16 cellular contexts compared by ENCODE assay signal in genomic region chr2:134229540-134229939, GRCh38. TPM values are rescaled to one million over a fixed set of nuclear protein-coding genes. Genes with fewer than 3 reads are reported as not detected.
A peak's percentile ranks its signal among the peaks of the same experiment; 100 is the strongest.
DNase-seq lines count a peak whose midpoint lies in the region; ATAC-seq and TF ChIP-seq lines count a peak whose summit lies in the region.
"Had no signal": no experiment of that assay in that cellular context is flagged by ENCODE, and none has a peak within 500 bp of the region (broad histone marks: within the 10 kb centered on the region; RNA-seq: fewer than 3 reads in every experiment).

No MANE protein-coding gene starts in this region.

- H4K20me1 ChIP-seq in PC-9 (ENCODE audit: insufficient read depth), result 0 out of 2 replicates have a peak, but pooled peaks cover 3% of the 10 kb centered on the region

- H2AFZ ChIP-seq in PC-9, result no peak overlapping the region
- H2AFZ ChIP-seq: GM23338 had no signal

- no peak for ATAC-seq in CD4-positive, alpha-beta T cell (ENCODE audit: poor library complexity)
- ATAC-seq in activated B cell treated with CpG ODN at 0.5 μM for 24 hours (ENCODE audit: low read depth) (no peak), naive B cell (ENCODE audit: low read depth in 2 of 2) (no peak)
- ATAC-seq: GM23338, HCT116, K562 had no signal

- no peak for TF ChIP-seq CTCF in CD4-positive, alpha-beta T cell (IDR thresholded peaks at IDR 0.05)
- no peak for TF ChIP-seq CTCF in activated B cell treated with CpG ODN at 0.5 μM for 24 hours (IDR thresholded peaks at IDR 0.05)
- no peak for TF ChIP-seq CTCF in PC-9 (conservative IDR thresholded peaks at IDR 0.05)

- no peaks in the 10 kb centered on the region for H3K27me3 Mint-ChIP-seq in activated T-cell treated with anti-CD3 and anti-CD28 coated beads, Interleukin-2, amount 50 U/mL, for 24 hours
- no peaks in the 10 kb centered on the region for H3K27me3 Mint-ChIP-seq in CD4-positive, alpha-beta T cell
- H3K27me3 Mint-ChIP-seq in activated B cell treated with CpG ODN at 0.5 μM for 24 hours, result no peaks in the 10 kb centered on the region
- no peaks in the 10 kb centered on the region for H3K27me3 Mint-ChIP-seq in naive B cell

- H3K4me2 ChIP-seq in PC-9, result no peak overlapping the region
- H3K4me2 ChIP-seq: GM23338 had no signal

- no peak overlapping the region for H3K4me3 ChIP-seq in PC-9
- H3K4me3 ChIP-seq: GM23338, K562 had no signal

- CTCF ChIA-PET in CD4-positive, alpha-beta T cell (lab: Charles Lee), result interaction anchor here (1.0 to 1.6 kb wide), 3 partner anchors 16 to 111 kb away, joined by 3 to 4 read pairs (median 3); partner anchors contain the start of gene MGAT5
- CTCF ChIA-PET in activated B cell treated with CpG ODN at 0.5 μM for 24 hours (lab: Charles Lee) (interaction anchor here (1.2 to 3.1 kb wide), 8 partner anchors 10 to 182 kb away, joined by 3 to 14 read pairs (median 5); no protein-coding TSS in a partner anchor), PC-9 (lab: Charles Lee) (interaction anchor here (0.7 kb wide), 1 partner anchor 21 kb away, joined by 3 read pairs; no protein-coding TSS in a partner anchor)

- H3K4me1 ChIP-seq in PC-9 (replicated peaks; ENCODE audit: insufficient read depth), result peaks cover 32% of the 10 kb centered on the region

- H3K27ac Mint-ChIP-seq in activated T-cell treated with anti-CD3 and anti-CD28 coated beads, Interleukin-2, amount 50 U/mL, for 24 hours, result peak overlapping the region; percentile 44
- H3K27ac Mint-ChIP-seq in CD4-positive, alpha-beta T cell, result peak overlapping the region; percentile 34
- H3K27ac Mint-ChIP-seq in activated B cell treated with CpG ODN at 0.5 μM for 24 hours, result peak overlapping the region; percentile 59
- peak overlapping the region in 5 of 6 donors; percentile 41 to 92 (median 78) for H3K27ac Mint-ChIP-seq in naive B cell
- H3K27ac Mint-ChIP-seq: GM23338 had no signal

- peaks cover 11% of the 10 kb centered on the region for H3K9me3 ChIP-seq in CD4-positive, alpha-beta T cell (ENCODE audit: control insufficient read depth, low read length)
- H3K9me3 ChIP-seq in PC-9 (ENCODE audit: insufficient read depth, low read depth), result no peaks in the 10 kb centered on the region

- no peaks in the 10 kb centered on the region for H3K9me2 ChIP-seq in PC-9 (ENCODE audit: insufficient read depth)

- intact Hi-C loops in CD4-positive, alpha-beta T cell (cut with DNase I, micrococcal nuclease), result no loop called here
- intact Hi-C loops in activated B cell treated with CpG ODN at 0.5 μM for 24 hours (cut with micrococcal nuclease) (no loop called here), PC-9 (cut with micrococcal nuclease; ENCODE audit: unreplicated experiment) (no loop called here)

- no peak overlapping the region for H3K4me3 Mint-ChIP-seq in activated T-cell treated with anti-CD3 and anti-CD28 coated beads, Interleukin-2, amount 50 U/mL, for 24 hours
- H3K4me3 Mint-ChIP-seq in CD4-positive, alpha-beta T cell, result peak overlapping the region; percentile 4
- H3K4me3 Mint-ChIP-seq in activated B cell treated with CpG ODN at 0.5 μM for 24 hours (no peak overlapping the region), naive B cell (peak overlapping the region in 2 of 8 donors; percentile 23 to 70)
- H3K4me3 Mint-ChIP-seq: GM23338 had no signal

- H3K27ac ChIP-seq in CD4-positive, alpha-beta T cell (ENCODE audit: low read depth, low read length), result no peak overlapping the region
- H3K27ac ChIP-seq in PC-9, result no peak overlapping the region

- H3K36me3 ChIP-seq in PC-9 (ENCODE audit: low read depth), result no peaks in the 10 kb centered on the region

- no peaks in the 10 kb centered on the region for H3K27me3 ChIP-seq in CD4-positive, alpha-beta T cell (ENCODE audit: control insufficient read depth, insufficient read depth, low read length)
- H3K27me3 ChIP-seq in PC-9 (ENCODE audit: insufficient read depth, low read depth), result no peaks in the 10 kb centered on the region

- POLR2A ChIA-PET in CD4-positive, alpha-beta T cell (lab: Charles Lee), result interaction anchor here (0.6 to 3.1 kb wide), 5 partner anchors 11 to 688 kb away, joined by 3 to 11 read pairs (median 3); no protein-coding TSS in a partner anchor
- POLR2A ChIA-PET in activated B cell treated with CpG ODN at 0.5 μM for 24 hours (lab: Charles Lee), result interaction anchor here (3.3 kb wide), 1 partner anchor 11 kb away, joined by 19 read pairs; no protein-coding TSS in a partner anchor
- POLR2A ChIA-PET in PC-9 (lab: Charles Lee; ENCODE audit: unreplicated experiment), result interaction anchor here (0.6 kb wide), 1 partner anchor 1720 kb away, joined by 7 read pairs; no protein-coding TSS in a partner anchor

- H3K79me2 ChIP-seq in PC-9 (ENCODE audit: low read depth), result no peaks in the 10 kb centered on the region

- H3K36me3 Mint-ChIP-seq in activated T-cell treated with anti-CD3 and anti-CD28 coated beads, Interleukin-2, amount 50 U/mL, for 24 hours (ENCODE audit: low read depth), result peaks cover 36% of the 10 kb centered on the region
- peaks cover 9% of the 10 kb centered on the region for H3K36me3 Mint-ChIP-seq in CD4-positive, alpha-beta T cell (ENCODE audit: low read depth)
- peaks cover 5% of the 10 kb centered on the region for H3K36me3 Mint-ChIP-seq in activated B cell treated with CpG ODN at 0.5 μM for 24 hours (ENCODE audit: low read depth)
- peaks cover 0 to 18% of the 10 kb centered on the region in 2 donors for H3K36me3 Mint-ChIP-seq in naive B cell

- H3K9me3 Mint-ChIP-seq in activated T-cell treated with anti-CD3 and anti-CD28 coated beads, Interleukin-2, amount 50 U/mL, for 24 hours, result peaks cover 31% of the 10 kb centered on the region
- peaks cover 13% of the 10 kb centered on the region for H3K9me3 Mint-ChIP-seq in CD4-positive, alpha-beta T cell
- H3K9me3 Mint-ChIP-seq in activated B cell treated with CpG ODN at 0.5 μM for 24 hours (peaks cover 2% of the 10 kb centered on the region), naive B cell (peaks cover 2 to 13% (median 9%) of the 10 kb centered on the region in 7 donors)

- peaks cover 24% of the 10 kb centered on the region; the same call in 1 of the 2 replicates for H3F3A ChIP-seq in PC-9 (ENCODE audit: insufficient read depth, low read depth)

- no TSS peak for BruUV-seq in PC-9 (replicated peaks; lab: Mats Ljungman, UMichigan)

- H3K4me1 Mint-ChIP-seq in activated T-cell treated with anti-CD3 and anti-CD28 coated beads, Interleukin-2, amount 50 U/mL, for 24 hours (ENCODE audit: low read depth), result peaks cover 92% of the 10 kb centered on the region
- H3K4me1 Mint-ChIP-seq in CD4-positive, alpha-beta T cell (ENCODE audit: low read depth), result peaks cover 88% of the 10 kb centered on the region
- peaks cover 90% of the 10 kb centered on the region for H3K4me1 Mint-ChIP-seq in activated B cell treated with CpG ODN at 0.5 μM for 24 hours
- H3K4me1 Mint-ChIP-seq in naive B cell, result peaks cover 79 to 96% (median 94%) of the 10 kb centered on the region in 3 donors

- DNase-seq in activated T-cell treated with anti-CD3 and anti-CD28 coated beads, Interleukin-2, amount 50 U/mL, for 24 hours, result no peak
- no peak for DNase-seq in activated T-cell treated with anti-CD3 and anti-CD28 coated beads, Interleukin-2, amount 50 U/mL, for 48 hours
- no peak for DNase-seq in CD4-positive, alpha-beta T cell
- DNase-seq in activated B cell treated with CpG ODN at 0.5 μM for 24 hours (no peak), naive B cell (no peak), cortex of kidney (lab: John Stamatoyannopoulos, UW) (no peak), A172 (ENCODE audit: low spot score) (no peak), PC-9 (no peak)
- DNase-seq: GDM1; NCI-H187; NCI-H526 treated with DMSO at 0.1 percent for 48 hours; NK-92 treated with Interleukin-12 subunit alpha and Interleukin-12 subunit beta, amount 100 ng/mL, for 24 hours; SHP77 treated with DMSO at 0.1 percent for 48 hours had no signal

RNA-seq across cellular contexts. Expression of gene MGAT5, which starts 24.3 kb away (rescaled TPM):
- 10 to 100 TPM; 77.5 to 77.8 TPM for total RNA-seq in CD4-positive, alpha-beta T cell
- total RNA-seq in activated B cell treated with CpG ODN at 0.5 μM for 24 hours (66.7 and 69.0 TPM in 2 replicates), PC-9 (2021) (33.5 and 37.7 TPM in 2 replicates)
- polyA plus RNA-seq in naive B cell (ENCODE audit: low read depth in 6 of 6), result 10 to 100 TPM in 5 of 6 donors, 1 to 10 TPM in 1; 9.7 to 41.3 (median 29.6) TPM
- 22.9 and 31.8 TPM in 2 replicates for total RNA-seq in A172 (2014; rRNA removed; shearing (Covaris generic))
